8 cellular contexts compared by ENCODE assay signal in genomic region chr2:170396799-170397459, GRCh38.
DNase-seq lines count a peak whose midpoint lies in the region; ATAC-seq, FAIRE-seq and TF ChIP-seq lines count a peak whose summit lies in the region.

No MANE protein-coding gene starts in this region.

- CTCF ChIA-PET in activated CD4-positive, alpha-beta T cell treated with anti-CD3 and anti-CD28 coated beads for 36 hours (lab: Charles Lee): interaction anchor here (0.7 to 1.8 kb wide), 3 partner anchors 12 to 418 kb away, joined by 4 to 6 read pairs (median 5); no protein-coding TSS in a partner anchor

- H3K9me3 Mint-ChIP-seq in activated CD4-positive, alpha-beta T cell treated with anti-CD3 and anti-CD28 coated beads for 36 hours (ENCODE audit: low read depth): no peaks in the 10 kb centered on the region

- intact Hi-C loops in activated CD4-positive, alpha-beta T cell treated with anti-CD3 and anti-CD28 coated beads for 36 hours (cut with DNase I, micrococcal nuclease): loop anchor here in 1 of 2 experiments (1.0 kb wide), 1 partner anchor 415 kb away; no protein-coding TSS in a partner anchor

- H3K4me3 Mint-ChIP-seq in activated CD4-positive, alpha-beta T cell treated with anti-CD3 and anti-CD28 coated beads for 36 hours: no peak overlapping the region

- no peak for ATAC-seq in HG02981 (IDR thresholded peaks at IDR 0.05; ENCODE audit: unreplicated experiment)
- no peak for ATAC-seq in activated CD4-positive, alpha-beta T cell treated with anti-CD3 and anti-CD28 coated beads for 36 hours
- ATAC-seq in HG02571 (IDR thresholded peaks at IDR 0.05; ENCODE audit: unreplicated experiment): no peak
- ATAC-seq in GM19351 (IDR thresholded peaks at IDR 0.05; ENCODE audit: unreplicated experiment): no peak

- POLR2A ChIA-PET in activated CD4-positive, alpha-beta T cell treated with anti-CD3 and anti-CD28 coated beads for 36 hours (lab: Charles Lee): no interaction called here

- peak; percentile 22; the same call in 1 of the 2 replicates for TF ChIP-seq CTCF in 22Rv1 (IDR thresholded peaks at IDR 0.05)
- no peak for TF ChIP-seq CTCF in GM13976 (IDR thresholded peaks at IDR 0.05; ENCODE audit: borderline replicate concordance, control extremely low read depth, extremely low read depth, insufficient read depth, missing control alignments)

- in situ Hi-C loops in GM13976 (cut with MboI; ENCODE audit: low sequenced_read_pairs, unreplicated experiment): no loop called here

- peak; percentile 25 for DNase-seq in GM13976 (ENCODE audit: low spot score)
- DNase-seq in NCI-H69 (lab: John Stamatoyannopoulos, UW): peak; percentile 19
- DNase-seq in activated CD4-positive, alpha-beta T cell treated with anti-CD3 and anti-CD28 coated beads for 36 hours: no peak

- no peaks in the 10 kb centered on the region for H3K36me3 Mint-ChIP-seq in activated CD4-positive, alpha-beta T cell treated with anti-CD3 and anti-CD28 coated beads for 36 hours (ENCODE audit: low read depth)

- FAIRE-seq in endometrium (lab: Jason Lieb, UNC): peak; percentile 91

- no peak overlapping the region for H3K27ac Mint-ChIP-seq in activated CD4-positive, alpha-beta T cell treated with anti-CD3 and anti-CD28 coated beads for 36 hours

- H3K27ac ChIP-seq in 22Rv1: no peak overlapping the region

- no peaks in the 10 kb centered on the region for H3K4me1 Mint-ChIP-seq in activated CD4-positive, alpha-beta T cell treated with anti-CD3 and anti-CD28 coated beads for 36 hours

- H3K27me3 Mint-ChIP-seq in activated CD4-positive, alpha-beta T cell treated with anti-CD3 and anti-CD28 coated beads for 36 hours: peaks cover 25% of the 10 kb centered on the region
